In genomic region chr11:33700425-33701271, GRCh38 we compare ENCODE assay signal across 8 cellular contexts. TPM values are rescaled to one million over a fixed set of nuclear protein-coding genes. Genes with fewer than 3 reads are reported as not detected.
DNase-seq lines count a peak whose midpoint lies in the region; ATAC-seq and TF ChIP-seq lines count a peak whose summit lies in the region.

TSS of gene C11orf91 (minus strand) at chr11:33700826. CDS start at chr11:33700740, 86 bp downstream.

- intact Hi-C loops in prostate gland (cut with DNase I) = no loop called here

- no peak for TF ChIP-seq CTCF in right atrium auricular region (IDR thresholded peaks at IDR 0.05)
- TF ChIP-seq CTCF in prostate gland (IDR thresholded peaks at IDR 0.05) = peak in 1 of 4 experiments; percentile 7

- 1% methylated on average over 64 of the region's 78 CpGs for WGBS in prostate gland

- peaks cover 6% of the 10 kb centered on the region for H3K36me3 Mint-ChIP-seq in T-helper 17 cell (ENCODE audit: low read depth)

- H3K36me3 ChIP-seq in right atrium auricular region (no peaks in the 10 kb centered on the region), prostate gland (no peaks in the 10 kb centered on the region)

- H3K27me3 Mint-ChIP-seq in T-helper 17 cell = peaks cover 19% of the 10 kb centered on the region

- peak within 1 kb of the TSS; percentile 45 for H3K27ac Mint-ChIP-seq in T-helper 17 cell

- H3K9me3 ChIP-seq in T-helper 17 cell (ENCODE audit: control insufficient read depth, low read length, poor library complexity, severe bottlenecking) (no peaks in the 10 kb centered on the region), right atrium auricular region (no peaks in the 10 kb centered on the region), prostate gland (no peaks in the 10 kb centered on the region)

- H3K4me3 Mint-ChIP-seq in T-helper 17 cell = peak within 1 kb of the TSS; percentile 90

- H3K27me3 ChIP-seq in right atrium auricular region = no peaks in the 10 kb centered on the region
- no peaks in the 10 kb centered on the region for H3K27me3 ChIP-seq in prostate gland (replicated peaks; ENCODE audit: insufficient read depth)

- peaks cover 0 to 61% of the 10 kb centered on the region in 2 donors for H3K4me1 ChIP-seq in right atrium auricular region
- peaks cover 6% of the 10 kb centered on the region for H3K4me1 ChIP-seq in prostate gland (replicated peaks)

- peak; percentile 60 for TF ChIP-seq POLR2A in prostate gland (IDR thresholded peaks at IDR 0.05)

- ATAC-seq in GM18499 (IDR thresholded peaks at IDR 0.05; ENCODE audit: insufficient read depth, unreplicated experiment) (peak; percentile 52), HG02885 (IDR thresholded peaks at IDR 0.05; ENCODE audit: poor library complexity, unreplicated experiment) (peak; percentile 90), T-helper 17 cell (peak; percentile 96)

- H3K4me3 ChIP-seq in right atrium auricular region = peak within 1 kb of the TSS; percentile 41 to 58
- H3K4me3 ChIP-seq in prostate gland = peak within 1 kb of the TSS; percentile 41 to 43

- H3K27ac ChIP-seq in angular gyrus (ENCODE audit: low read depth, low read length) (peak within 1 kb of the TSS; percentile 37), right atrium auricular region (peak within 1 kb of the TSS; percentile 70 to 81), prostate gland (peak within 1 kb of the TSS; percentile 43 to 65)

- peak; percentile 63 for DNase-seq in NCI-H1694 (lab: John Stamatoyannopoulos, UW)
- peak; percentile 95 to 98 (median 95) for DNase-seq in T-helper 17 cell
- peak; percentile 95 for DNase-seq in right atrium auricular region (ENCODE audit: low spot score)
- peak; percentile 93 for DNase-seq in prostate gland (ENCODE audit: low spot score)
- peak; percentile 94 for DNase-seq in ureter (ENCODE audit: low spot score)

- peaks cover 29% of the 10 kb centered on the region for H3K4me1 Mint-ChIP-seq in T-helper 17 cell

RNA-seq across cellular contexts. Expression of gene C11orf91, which starts in this region (rescaled TPM):
- not detected for total RNA-seq in T-helper 17 cell
- not detected for total RNA-seq in right atrium auricular region
- total RNA-seq in prostate gland = not detected
- 0.52 TPM for total RNA-seq in ureter

Comparison
In these comparisons a context has a peak if more than half of its experiments do, and no peak if none do; other contexts are left out.
1. Peak in every context shown above with its lines: DNase-seq, ATAC-seq, H3K4me3 ChIP-seq and H3K27ac ChIP-seq.
2. Peak in DNase-seq and ATAC-seq in T-helper 17 cell; RNA of the gene not detected or under 1 TPM.
3. Peak in DNase-seq, H3K4me3 ChIP-seq and H3K27ac ChIP-seq in right atrium auricular region; RNA of the gene not detected or under 1 TPM.
4. Peak in DNase-seq, H3K4me3 ChIP-seq and H3K27ac ChIP-seq in prostate gland; RNA of the gene not detected or under 1 TPM.
5. Peak in DNase-seq in ureter; RNA of the gene not detected or under 1 TPM.